In genomic region chr1:109790329-109790728, GRCh38 we compare ENCODE assay signal across 1 cellular context.
TF ChIP-seq lines count a peak whose summit lies in the region.

No MANE protein-coding gene starts in this region.

TF ChIP-seq in H1, 55 proteins besides CTCF, POLR2A, EP300 and RAD21:
- no peak for TF ChIP-seq TCF12 (IDR thresholded peaks at IDR 0.05; ENCODE audit: low read depth, low read length)
- no peak for TF ChIP-seq BCL11A (IDR thresholded peaks at IDR 0.05; ENCODE audit: low read depth in 2 of 2, low read length in 2 of 2)
- TF ChIP-seq RBBP5 (IDR thresholded peaks at IDR 0.05; ENCODE audit: borderline replicate concordance, low read depth, low read length) = no peak
- TF ChIP-seq ATF3 (IDR thresholded peaks at IDR 0.05; ENCODE audit: insufficient read depth, low read depth, low read length) = no peak
- TF ChIP-seq ZNF274 (IDR thresholded peaks at IDR 0.05; ENCODE audit: borderline replicate concordance, extremely low read depth, low read length) = no peak
- TF ChIP-seq ASH2L (IDR thresholded peaks at IDR 0.05; ENCODE audit: low read length) = no peak
- TF ChIP-seq KDM1A (IDR thresholded peaks at IDR 0.05; ENCODE audit: borderline replicate concordance, low read length) = no peak
- no peak for TF ChIP-seq YY1 (IDR thresholded peaks at IDR 0.05; ENCODE audit: low read depth, low read length)
- no peak for TF ChIP-seq RFX5 (IDR thresholded peaks at IDR 0.05; ENCODE audit: borderline replicate concordance, low read depth, low read length)
- TF ChIP-seq, protein P1, sequence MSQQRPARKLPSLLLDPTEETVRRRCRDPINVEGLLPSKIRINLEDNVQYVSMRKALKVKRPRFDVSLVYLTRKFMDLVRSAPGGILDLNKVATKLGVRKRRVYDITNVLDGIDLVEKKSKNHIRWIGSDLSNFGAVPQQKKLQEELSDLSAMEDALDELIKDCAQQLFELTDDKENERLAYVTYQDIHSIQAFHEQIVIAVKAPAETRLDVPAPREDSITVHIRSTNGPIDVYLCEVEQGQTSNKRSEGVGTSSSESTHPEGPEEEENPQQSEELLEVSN (IDR thresholded peaks at IDR 0.05) = no peak
- no peak for TF ChIP-seq KDM4A (IDR thresholded peaks at IDR 0.05; ENCODE audit: low read depth, low read length, severe bottlenecking)
- TF ChIP-seq MAX (IDR thresholded peaks at IDR 0.05) = no peak
- no peak for TF ChIP-seq JUND (IDR thresholded peaks at IDR 0.05; ENCODE audit: low read length)
- no peak for TF ChIP-seq TAF1 (IDR thresholded peaks at IDR 0.05; ENCODE audit: low read depth, low read length)
